1 cellular context compared by ENCODE assay signal in genomic region chr16:72092832-72093447, GRCh38.
TF ChIP-seq lines count a peak whose summit lies in the region.

No MANE protein-coding gene starts in this region.

TF ChIP-seq in HepG2, 621 proteins besides CTCF, POLR2A, EP300 and RAD21 (continued from another document and continues in another):
- TF ChIP-seq MAX (IDR thresholded peaks at IDR 0.05) (no peak), ZMAT3 (CRISPR knock-in tag; conservative IDR thresholded peaks at IDR 0.05) (no peak), ZMYM2 (CRISPR knock-in tag; IDR thresholded peaks at IDR 0.05) (peak; percentile 77; the same call in 1 of the 2 replicates), CERS6 (CRISPR knock-in tag; IDR thresholded peaks at IDR 0.05) (no peak), ELF3 (CRISPR knock-in tag; IDR thresholded peaks at IDR 0.05) (no peak), TBX3 (IDR thresholded peaks at IDR 0.05; ENCODE audit: borderline replicate concordance) (no peak), HDAC6 (IDR thresholded peaks at IDR 0.05; ENCODE audit: low read depth, low read length) (0 out of 2 replicates have a peak, but pooled peaks have one; percentile 60), MED8 (CRISPR knock-in tag; IDR thresholded peaks at IDR 0.05; ENCODE audit: insufficient replicate concordance) (no peak), KDM5B (CRISPR knock-in tag; IDR thresholded peaks at IDR 0.05; ENCODE audit: borderline replicate concordance) (no peak), ZNF276 (CRISPR knock-in tag; IDR thresholded peaks at IDR 0.05; ENCODE audit: low read depth) (0 out of 2 replicates have a peak, but pooled peaks have one; percentile 38), HBP1 (CRISPR knock-in tag; IDR thresholded peaks at IDR 0.05; ENCODE audit: low read depth) (no peak), HOXD1 (CRISPR knock-in tag; IDR thresholded peaks at IDR 0.05) (no peak; the same call in 1 of the 2 replicates), ZNF34 (CRISPR knock-in tag; IDR thresholded peaks at IDR 0.05; ENCODE audit: borderline replicate concordance) (peak; percentile 85; the same call in 1 of the 2 replicates), REST (IDR thresholded peaks at IDR 0.05; ENCODE audit: borderline replicate concordance in 1 of 2, low read depth in 1 of 2, low read length in 2 of 2) (0 out of 4 replicates have a peak, but pooled peaks of 1 of the 2 experiments have one; percentile 9), ZNF598 (CRISPR knock-in tag; IDR thresholded peaks at IDR 0.05; ENCODE audit: borderline replicate concordance) (no peak), ZBTB8A (CRISPR knock-in tag; IDR thresholded peaks at IDR 0.05; ENCODE audit: borderline replicate concordance, low read depth) (peak; percentile 71; the same call in 1 of the 2 replicates), RXRA (CRISPR knock-in tag; IDR thresholded peaks at IDR 0.05) (no peak), POGZ (CRISPR knock-in tag; IDR thresholded peaks at IDR 0.05) (no peak; the same call in 1 of the 2 replicates), TEAD3 (CRISPR knock-in tag; optimal IDR thresholded peaks at IDR 0.05; ENCODE audit: borderline replicate concordance) (peak; percentile 67), CREB3 (CRISPR knock-in tag; IDR thresholded peaks at IDR 0.05) (no peak), ZNF543 (CRISPR knock-in tag; IDR thresholded peaks at IDR 0.05) (0 out of 2 replicates have a peak, but pooled peaks have one; percentile 58), FOXP4 (CRISPR knock-in tag; IDR thresholded peaks at IDR 0.05) (0 out of 2 replicates have a peak, but pooled peaks have one; percentile 10), ZNF335 (CRISPR knock-in tag; IDR thresholded peaks at IDR 0.05) (no peak), KDM5A (IDR thresholded peaks at IDR 0.05; ENCODE audit: borderline replicate concordance, low read length) (no peak), ZNF460 (CRISPR knock-in tag; IDR thresholded peaks at IDR 0.05; ENCODE audit: borderline replicate concordance) (peak; percentile 75), ZNF614 (CRISPR knock-in tag; IDR thresholded peaks at IDR 0.05; ENCODE audit: borderline replicate concordance) (0 out of 2 replicates have a peak, but pooled peaks have one; percentile 21), ZNF691 (CRISPR knock-in tag; IDR thresholded peaks at IDR 0.05; ENCODE audit: borderline replicate concordance, low read depth) (peak; percentile 26; the same call in 1 of the 2 replicates), POLR2AphosphoS2 (IDR thresholded peaks at IDR 0.05; ENCODE audit: low read depth, low read length) (no peak), CBFB (CRISPR knock-in tag; IDR thresholded peaks at IDR 0.05) (no peak), ATF4 (CRISPR knock-in tag; IDR thresholded peaks at IDR 0.05) (peak in 1 of 2 experiments; percentile 58; a peak in 1 of 4 replicates), ZNF552 (CRISPR knock-in tag; IDR thresholded peaks at IDR 0.05; ENCODE audit: borderline replicate concordance) (0 out of 2 replicates have a peak, but pooled peaks have one; percentile 42), ZNF704 (CRISPR knock-in tag; IDR thresholded peaks at IDR 0.05; ENCODE audit: borderline replicate concordance) (peak; percentile 2; the same call in 1 of the 2 replicates), HDAC2 (CRISPR knock-in tag; IDR thresholded peaks at IDR 0.05) (peak; percentile 29; the same call in 1 of the 2 replicates), ZNF775 (CRISPR knock-in tag; IDR thresholded peaks at IDR 0.05; ENCODE audit: borderline replicate concordance) (0 out of 2 replicates have a peak, but pooled peaks have one; percentile 36), ZNF550 (CRISPR knock-in tag; IDR thresholded peaks at IDR 0.05; ENCODE audit: borderline replicate concordance) (no peak), SP2 (CRISPR knock-in tag; IDR thresholded peaks at IDR 0.05) (peak; percentile 65), SMC3 (IDR thresholded peaks at IDR 0.05; ENCODE audit: low read length) (no peak), HOXA5 (CRISPR knock-in tag; IDR thresholded peaks at IDR 0.05) (no peak; the same call in 1 of the 2 replicates), SKIL (CRISPR knock-in tag; IDR thresholded peaks at IDR 0.05; ENCODE audit: borderline replicate concordance) (no peak), ZBTB46 (CRISPR knock-in tag; IDR thresholded peaks at IDR 0.05; ENCODE audit: borderline replicate concordance) (peak; percentile 36; the same call in 1 of the 2 replicates)
